21 cellular contexts compared by ENCODE assay signal in genomic region chrX:21952624-21953023, GRCh38.
"Had no signal": no experiment of that assay in that cellular context is flagged by ENCODE, and none has a peak within 500 bp of the region (broad histone marks: within the 10 kb centered on the region; RNA-seq: fewer than 3 reads in every experiment).

No MANE protein-coding gene starts in this region.

- H3K4me3 Mint-ChIP-seq: activated CD4-positive, alpha-beta memory T cell treated with anti-CD3 and anti-CD28 coated beads for 36 hours; activated T-cell treated with anti-CD3 and anti-CD28 coated beads, Interleukin-2, amount 50 U/mL, for 24 hours; dendritic cell treated with granulocyte-macrophage colony-stimulating factor and Interleukin-4, amounts not matched to agents 40 ng/mL and 50 ng/mL, for 4 days; immature natural killer cell; naive thymus-derived CD8-positive, alpha-beta T cell; stimulated activated naive B cell treated with anti-CD40 and anti-IgM and Interleukin-4, amounts not matched to agents 10 μg/mL and 1 μg/mL and 100 μg/mL, for 72 hours; T-cell had no signal

- H3K9me3 Mint-ChIP-seq: activated CD4-positive, alpha-beta memory T cell treated with anti-CD3 and anti-CD28 coated beads for 36 hours; activated T-cell treated with anti-CD3 and anti-CD28 coated beads, Interleukin-2, amount 50 U/mL, for 24 hours; dendritic cell treated with granulocyte-macrophage colony-stimulating factor and Interleukin-4, amounts not matched to agents 40 ng/mL and 50 ng/mL, for 4 days; naive thymus-derived CD8-positive, alpha-beta T cell; stimulated activated naive B cell treated with anti-CD40 and anti-IgM and Interleukin-4, amounts not matched to agents 10 μg/mL and 1 μg/mL and 100 μg/mL, for 72 hours; T-cell had no signal

- H3K27me3 Mint-ChIP-seq: activated CD4-positive, alpha-beta memory T cell treated with anti-CD3 and anti-CD28 coated beads for 36 hours; dendritic cell treated with granulocyte-macrophage colony-stimulating factor and Interleukin-4, amounts not matched to agents 40 ng/mL and 50 ng/mL, for 4 days; naive thymus-derived CD8-positive, alpha-beta T cell; T-cell had no signal

- H3K27ac Mint-ChIP-seq: activated CD4-positive, alpha-beta memory T cell treated with anti-CD3 and anti-CD28 coated beads for 36 hours; activated T-cell treated with anti-CD3 and anti-CD28 coated beads, Interleukin-2, amount 50 U/mL, for 24 hours; dendritic cell treated with granulocyte-macrophage colony-stimulating factor and Interleukin-4, amounts not matched to agents 40 ng/mL and 50 ng/mL, for 4 days; immature natural killer cell; T-cell had no signal

- H3K36me3 Mint-ChIP-seq: immature natural killer cell had no signal

- DNase-seq: activated CD4-positive, alpha-beta memory T cell treated with anti-CD3 and anti-CD28 coated beads for 36 hours; activated CD4-positive, alpha-beta T cell treated with anti-CD3 and anti-CD28 coated beads for 48 hours; activated CD8-positive, alpha-beta memory T cell treated with anti-CD3 and anti-CD28 coated beads, Interleukin-2, amount 50 U/mL, for 48 hours; activated gamma-delta T cell treated with Interleukin-2 at 50 U/mL for 16 hours; activated naive CD4-positive, alpha-beta T cell treated with anti-CD3 and anti-CD28 coated beads, Interleukin-2, amount 50 U/mL, for 16 hours; activated T-cell treated with anti-CD3 and anti-CD28 coated beads, Interleukin-2, amount 50 U/mL, for 24 hours; amniotic stem cell; central memory CD4-positive, alpha-beta T cell; gastrocnemius medialis; hypothalamus; immature natural killer cell; naive thymus-derived CD8-positive, alpha-beta T cell; right cardiac atrium; stimulated activated CD4-positive, alpha-beta T cell treated with anti-CD3 and anti-CD28 coated beads, Interleukin-15, amount 100 ng/mL, for 24 hours; stimulated activated CD4-positive, alpha-beta T cell treated with anti-CD3 and anti-CD28 coated beads, Interleukin-2, amount 100 ng/mL, for 24 hours; stimulated activated naive B cell treated with anti-CD40 and anti-IgM and Interleukin-4, amounts not matched to agents 10 μg/mL and 1 μg/mL and 100 μg/mL, for 72 hours; T-cell; trophoblast cell; uterus had no signal

- ATAC-seq: activated CD4-positive, CD25-positive, alpha-beta regulatory T cell treated with anti-CD3 and anti-CD28 coated beads, Interleukin-2, amount 50 U/mL, for 24 hours; gastrocnemius medialis; naive thymus-derived CD8-positive, alpha-beta T cell; right cardiac atrium; stimulated activated naive B cell treated with anti-CD40 and anti-IgM and Interleukin-4, amounts not matched to agents 10 μg/mL and 1 μg/mL and 100 μg/mL, for 72 hours; T-cell had no signal
